18 cellular contexts compared by ENCODE assay signal in the genomic region with DNA sequence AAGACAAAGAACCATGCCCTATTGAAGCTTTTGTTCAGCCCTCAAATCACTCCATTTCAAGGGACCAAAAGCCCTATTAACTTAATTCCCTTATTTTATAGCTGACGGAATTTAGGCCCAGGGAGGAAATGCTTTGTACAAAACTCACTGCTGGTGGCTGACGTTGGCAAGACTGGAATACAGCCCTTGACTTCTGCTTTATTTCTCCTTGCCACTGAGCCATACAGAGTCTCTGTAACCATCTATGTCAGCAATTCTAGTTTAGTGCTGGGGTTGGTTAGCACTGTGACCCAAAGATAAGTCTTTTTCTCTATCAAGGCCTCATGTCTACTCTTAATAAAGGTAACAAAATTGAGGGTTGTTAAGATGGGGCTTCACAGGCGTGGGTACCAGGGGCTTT.
A peak's percentile ranks its signal among the peaks of the same experiment; 100 is the strongest.
DNase-seq lines count a peak whose midpoint lies in the region; ATAC-seq, FAIRE-seq and TF ChIP-seq lines count a peak whose summit lies in the region.
"Had no signal": no experiment of that assay in that cellular context is flagged by ENCODE, and none has a peak within 500 bp of the region (broad histone marks: within the 10 kb centered on the region; RNA-seq: fewer than 3 reads in every experiment).

No MANE protein-coding gene starts in this region.

- TF ChIP-seq CTCF in breast epithelium (IDR thresholded peaks at IDR 0.05) (no peak), keratinocyte (optimal IDR thresholded peaks at IDR 0.05 in 1 of 3, IDR thresholded peaks at IDR 0.05 in 1 of 3, conservative IDR thresholded peaks at IDR 0.05 in 1 of 3; ENCODE audit: extremely low read depth in 1 of 3, insufficient read depth in 2 of 3, low read length in 3 of 3) (no peak), tibial artery (IDR thresholded peaks at IDR 0.05) (no peak)
- no peak for TF ChIP-seq CTCF in CD4-positive, alpha-beta T cell (IDR thresholded peaks at IDR 0.05)

- H3K36me3 ChIP-seq in GM23248 (ENCODE audit: low read depth), result no peaks in the 10 kb centered on the region
- no peaks in the 10 kb centered on the region for H3K36me3 ChIP-seq in breast epithelium
- H3K36me3 ChIP-seq in keratinocyte (ENCODE audit: control insufficient read depth in 2 of 2, extremely low read depth in 1 of 2, insufficient read depth in 2 of 2, low read length in 2 of 2), result no peaks in the 10 kb centered on the region
- H3K36me3 ChIP-seq in tibial artery, result no peaks in the 10 kb centered on the region
- no peaks in the 10 kb centered on the region for H3K36me3 ChIP-seq in neuronal stem cell (replicated peaks in 1 of 2; ENCODE audit: control insufficient read depth in 2 of 2, insufficient read depth in 2 of 2, low read length in 2 of 2)
- H3K36me3 ChIP-seq: BE2C, SJCRH30 had no signal

- H2AFZ ChIP-seq in GM23248, result no peak overlapping the region
- peak overlapping the region; percentile 9 for H2AFZ ChIP-seq in keratinocyte (ENCODE audit: control insufficient read depth, low read length)
- no peak overlapping the region for H2AFZ ChIP-seq in neuronal stem cell (ENCODE audit: low read length)

- H4K20me1 ChIP-seq in GM23248 (ENCODE audit: insufficient read depth), result no peaks in the 10 kb centered on the region
- no peaks in the 10 kb centered on the region for H4K20me1 ChIP-seq in keratinocyte (ENCODE audit: control insufficient read depth, extremely low read depth, insufficient read depth, low read length)

- H3K27ac ChIP-seq in GM23248 (peak overlapping the region; percentile 81), breast epithelium (peak overlapping the region; percentile 73 to 77), keratinocyte (ENCODE audit: control insufficient read depth, insufficient read depth, low read length) (peak overlapping the region; percentile 94), tibial artery (peak overlapping the region; percentile 30 to 59), neuronal stem cell (replicated peaks; ENCODE audit: low read length) (no peak overlapping the region)
- no peak overlapping the region for H3K27ac ChIP-seq in CD4-positive, alpha-beta T cell (ENCODE audit: low read depth, low read length)
- H3K27ac ChIP-seq: SJCRH30 had no signal

- no peak overlapping the region for H4K8ac ChIP-seq in neuronal stem cell (ENCODE audit: low read depth, low read length)

- H3K9me3 Mint-ChIP-seq in CD4-positive, alpha-beta T cell, result no peaks in the 10 kb centered on the region
- no peaks in the 10 kb centered on the region for H3K9me3 Mint-ChIP-seq in activated naive CD4-positive, alpha-beta T cell treated with anti-CD3 and anti-CD28 coated beads, Interleukin-2, amount 10 ng/mL, durations not matched to agents 7 days and 5 days
- H3K9me3 Mint-ChIP-seq: CD8-positive, alpha-beta T cell had no signal

- H3K4me1 ChIP-seq in GM23248 (ENCODE audit: insufficient read depth) (peaks cover 44% of the 10 kb centered on the region), breast epithelium (no peaks in the 10 kb centered on the region), keratinocyte (ENCODE audit: control insufficient read depth, extremely low read depth, insufficient read depth, low read length) (peaks cover 39% of the 10 kb centered on the region), tibial artery (peaks cover 0 to 62% (median 26%) of the 10 kb centered on the region in 4 donors), neuronal stem cell (ENCODE audit: control insufficient read depth in 2 of 2, insufficient read depth in 1 of 2, low read depth in 1 of 2, low read length in 2 of 2) (peaks cover 5 to 6% of the 10 kb centered on the region in 2 donors)
- H3K4me1 ChIP-seq: SJCRH30 had no signal

- H3K27me3 ChIP-seq in GM23248 (replicated peaks; ENCODE audit: insufficient read depth), result no peaks in the 10 kb centered on the region
- H3K27me3 ChIP-seq in breast epithelium, result no peaks in the 10 kb centered on the region
- no peaks in the 10 kb centered on the region for H3K27me3 ChIP-seq in keratinocyte (ENCODE audit: control insufficient read depth, extremely low read depth, insufficient read depth, low read length)
- H3K27me3 ChIP-seq in tibial artery, result no peaks in the 10 kb centered on the region
- H3K27me3 ChIP-seq in neuronal stem cell (ENCODE audit: control insufficient read depth in 3 of 3, insufficient read depth in 3 of 3, low read depth in 1 of 3, low read length in 3 of 3), result no peaks in the 10 kb centered on the region
- no peaks in the 10 kb centered on the region for H3K27me3 ChIP-seq in CD4-positive, alpha-beta T cell (ENCODE audit: control insufficient read depth, insufficient read depth, low read length)
- H3K27me3 ChIP-seq: BE2C, SJCRH30 had no signal

- no peak overlapping the region for H3K23ac ChIP-seq in neuronal stem cell (ENCODE audit: low read depth, low read length, poor library complexity)

- peaks cover 32% of the 10 kb centered on the region; the same call in 1 of the 2 replicates for H3K79me2 ChIP-seq in GM23248 (ENCODE audit: insufficient read depth)
- no peaks in the 10 kb centered on the region for H3K79me2 ChIP-seq in keratinocyte (ENCODE audit: control insufficient read depth, insufficient read depth, low read length)

- peaks cover 49% of the 10 kb centered on the region for H3F3A ChIP-seq in GM23248 (ENCODE audit: insufficient read depth)

- no peak for TF ChIP-seq POLR2A in breast epithelium (IDR thresholded peaks at IDR 0.05)

- peak; percentile 84 for FAIRE-seq in keratinocyte (lab: Jason Lieb, UNC)

- DNase-seq in GM23248 (peak; percentile 6), breast epithelium (ENCODE audit: low spot score in 2 of 2) (no peak), keratinocyte (ENCODE audit: low read depth, low spot score) (no peak), tibial artery (no peak), neuronal stem cell (ENCODE audit: low spot score) (no peak)
- DNase-seq in CD4-positive, alpha-beta T cell, result no peak
- no peak for DNase-seq in activated naive CD4-positive, alpha-beta T cell treated with anti-CD3 and anti-CD28 coated beads, Interleukin-2, amount 10 ng/mL, durations not matched to agents 7 days and 5 days
- DNase-seq: BE2C; CD8-positive, alpha-beta T cell; KBM-7; NCI-H1092; NCI-H345; NCI-H526 treated with DMSO at 0.1 percent for 48 hours; NK-92 treated with Interleukin-12 subunit alpha and Interleukin-12 subunit beta, amount 100 ng/mL, for 24 hours; OCI-M1; RPMI8226; SJCRH30 had no signal

- no peak overlapping the region for H2BK5ac ChIP-seq in neuronal stem cell (ENCODE audit: low read length)

- H3K4me3 ChIP-seq in GM23248, result no peak overlapping the region
- H3K4me3 ChIP-seq in breast epithelium, result no peak overlapping the region
- H3K4me3 ChIP-seq in keratinocyte (ENCODE audit: control insufficient read depth in 2 of 3, extremely low read depth in 1 of 3, insufficient read depth in 2 of 3, low read depth in 1 of 3, low read length in 3 of 3), result no peak overlapping the region
- H3K4me3 ChIP-seq in tibial artery, result no peak overlapping the region
- H3K4me3 ChIP-seq in neuronal stem cell (ENCODE audit: low read length in 2 of 2), result no peak overlapping the region
- H3K4me3 ChIP-seq: SJCRH30 had no signal

- CTCF ChIA-PET in CD4-positive, alpha-beta T cell (lab: Charles Lee), result no interaction called here
- CTCF ChIA-PET in activated naive CD4-positive, alpha-beta T cell treated with anti-CD3 and anti-CD28 coated beads, Interleukin-2, amount 10 ng/mL, durations not matched to agents 7 days and 5 days (lab: Charles Lee), result no interaction called here

- H2BK120ac ChIP-seq in neuronal stem cell (ENCODE audit: low read depth, low read length), result no peak overlapping the region

- no peaks in the 10 kb centered on the region for H3K9me1 ChIP-seq in keratinocyte (ENCODE audit: control insufficient read depth, extremely low read depth, insufficient read depth, low read length)

- no peaks in the 10 kb centered on the region for H3K27me3 Mint-ChIP-seq in CD4-positive, alpha-beta T cell
- H3K27me3 Mint-ChIP-seq in activated naive CD4-positive, alpha-beta T cell treated with anti-CD3 and anti-CD28 coated beads, Interleukin-2, amount 10 ng/mL, durations not matched to agents 7 days and 5 days, result no peaks in the 10 kb centered on the region

- no peak overlapping the region for H3K27ac Mint-ChIP-seq in CD4-positive, alpha-beta T cell
- H3K27ac Mint-ChIP-seq in activated naive CD4-positive, alpha-beta T cell treated with anti-CD3 and anti-CD28 coated beads, Interleukin-2, amount 10 ng/mL, durations not matched to agents 7 days and 5 days, result no peak overlapping the region
- H3K27ac Mint-ChIP-seq: CD8-positive, alpha-beta T cell had no signal

- no peak overlapping the region for H3K4me3 Mint-ChIP-seq in CD4-positive, alpha-beta T cell
- H3K4me3 Mint-ChIP-seq in activated naive CD4-positive, alpha-beta T cell treated with anti-CD3 and anti-CD28 coated beads, Interleukin-2, amount 10 ng/mL, durations not matched to agents 7 days and 5 days, result no peak overlapping the region
- H3K4me3 Mint-ChIP-seq: CD8-positive, alpha-beta T cell had no signal

- H3K9ac ChIP-seq in GM23248, result no peak overlapping the region
- H3K9ac ChIP-seq in keratinocyte (ENCODE audit: control insufficient read depth, extremely low read depth, insufficient read depth, low read length), result no peak overlapping the region
- no peak overlapping the region for H3K9ac ChIP-seq in neuronal stem cell (ENCODE audit: low read depth, low read length, poor library complexity)

- no peaks in the 10 kb centered on the region for H3K9me2 ChIP-seq in GM23248 (ENCODE audit: insufficient read depth)

- no peaks in the 10 kb centered on the region for H3K4me1 Mint-ChIP-seq in CD4-positive, alpha-beta T cell (ENCODE audit: low read depth)
- H3K4me1 Mint-ChIP-seq in activated naive CD4-positive, alpha-beta T cell treated with anti-CD3 and anti-CD28 coated beads, Interleukin-2, amount 10 ng/mL, durations not matched to agents 7 days and 5 days, result no peaks in the 10 kb centered on the region

- POLR2A ChIA-PET in CD4-positive, alpha-beta T cell (lab: Charles Lee), result no interaction called here

- dilution Hi-C loops in keratinocyte (cut with MboI; ENCODE audit: extremely low pct_ligation_motif_present, low sequenced_read_pairs), result no loop called here

- H3K18ac ChIP-seq in neuronal stem cell (ENCODE audit: low read length), result no peak overlapping the region

- H3K36me3 Mint-ChIP-seq in CD4-positive, alpha-beta T cell (ENCODE audit: low read depth), result no peaks in the 10 kb centered on the region
- no peaks in the 10 kb centered on the region for H3K36me3 Mint-ChIP-seq in activated naive CD4-positive, alpha-beta T cell treated with anti-CD3 and anti-CD28 coated beads, Interleukin-2, amount 10 ng/mL, durations not matched to agents 7 days and 5 days
- H3K36me3 Mint-ChIP-seq: CD8-positive, alpha-beta T cell had no signal

- H3K14ac ChIP-seq in neuronal stem cell (ENCODE audit: low read length), result no peak overlapping the region

- H4K91ac ChIP-seq in neuronal stem cell (ENCODE audit: low read depth, low read length, poor library complexity), result no peak overlapping the region

- intact Hi-C loops in breast epithelium (cut with DNase I; ENCODE audit: low total_unique reads), result no loop called here
- intact Hi-C loops in tibial artery (cut with DNase I; ENCODE audit: low total_unique reads), result no loop called here
- intact Hi-C loops in CD4-positive, alpha-beta T cell (cut with DNase I, micrococcal nuclease), result no loop called here

- no peak overlapping the region for H2BK12ac ChIP-seq in neuronal stem cell (ENCODE audit: low read length)

- H3K4ac ChIP-seq in neuronal stem cell (ENCODE audit: low read length), result no peak overlapping the region

- H2BK15ac ChIP-seq in neuronal stem cell (ENCODE audit: low read length), result no peak overlapping the region

- in situ Hi-C loops in GM23248 (cut with MboI), result no loop called here

- H2AK5ac ChIP-seq in neuronal stem cell (ENCODE audit: low read depth, low read length), result no peak overlapping the region

- H3K4me2 ChIP-seq in GM23248 (ENCODE audit: unreplicated experiment) (peak overlapping the region; percentile 53), keratinocyte (ENCODE audit: control insufficient read depth, extremely low read depth, insufficient read depth, low read depth, low read length) (peak overlapping the region; percentile 82), neuronal stem cell (ENCODE audit: insufficient read depth, low read length, poor library complexity, severe bottlenecking) (no peak overlapping the region)

- 66 to 75% methylated on average over 3 of the region's 3 CpGs for WGBS in GM23248 (ENCODE audit: low coverage in 1 of 2, low lambda C conversion rate in 2 of 2, missing lambda C conversion rate in 2 of 2), 2 experiments
- WGBS in neuronal stem cell (ENCODE audit: extremely low coverage in 2 of 2, insufficient read length in 2 of 2, insufficient replicate concordance in 1 of 2), 2 donors, result no CpG with 5 or more reads among the region's 3 CpGs

- H3K9me3 ChIP-seq in GM23248 (ENCODE audit: low read depth) (no peaks in the 10 kb centered on the region), breast epithelium (no peaks in the 10 kb centered on the region), keratinocyte (ENCODE audit: control insufficient read depth, low read depth, low read length) (no peaks in the 10 kb centered on the region), tibial artery (no peaks in the 10 kb centered on the region), neuronal stem cell (replicated peaks in 1 of 2; ENCODE audit: control insufficient read depth in 2 of 2, insufficient read depth in 1 of 2, low read depth in 1 of 2, low read length in 2 of 2) (no peaks in the 10 kb centered on the region)
- no peaks in the 10 kb centered on the region for H3K9me3 ChIP-seq in CD4-positive, alpha-beta T cell (ENCODE audit: control insufficient read depth, low read length)
- H3K9me3 ChIP-seq: BE2C, SJCRH30 had no signal

- ATAC-seq in CD4-positive, alpha-beta T cell (ENCODE audit: poor library complexity), result no peak
- ATAC-seq: CD8-positive, alpha-beta T cell; HCT116 had no signal

- no peaks in the 10 kb centered on the region for H3K79me1 ChIP-seq in neuronal stem cell (ENCODE audit: low read depth, low read length)

Comparison
In these comparisons a context has a peak if more than half of its experiments do, and no peak if none do; other contexts are left out.
1. H3K27ac ChIP-seq: peak in GM23248 (single experiment), breast epithelium (2 of 2), keratinocyte (single experiment) and tibial artery (2 of 2); none in neuronal stem cell (single experiment) and CD4-positive, alpha-beta T cell (single experiment).